In genomic region chr16:73036074-73036826, GRCh38 we compare ENCODE assay signal across 8 cellular contexts. TPM values are rescaled to one million over a fixed set of nuclear protein-coding genes. Genes with fewer than 3 reads are reported as not detected.
DNase-seq lines count a peak whose midpoint lies in the region; ATAC-seq lines count a peak whose summit lies in the region.

No MANE protein-coding gene starts in this region.

- H3K9ac ChIP-seq in adipocyte (ENCODE audit: low read length) (no peak overlapping the region), rectal smooth muscle tissue (ENCODE audit: low read length) (no peak overlapping the region)

- H3K36me3 ChIP-seq in adipocyte (ENCODE audit: control insufficient read depth, insufficient read depth, low read length, severe bottlenecking), result no peaks in the 10 kb centered on the region
- no peaks in the 10 kb centered on the region for H3K36me3 ChIP-seq in rectal smooth muscle tissue (ENCODE audit: control insufficient read depth, insufficient read depth, low read length)

- no peaks in the 10 kb centered on the region for H3K4me1 ChIP-seq in adipocyte (ENCODE audit: control insufficient read depth, insufficient read depth, low read length)
- peaks cover 17% of the 10 kb centered on the region for H3K4me1 ChIP-seq in rectal smooth muscle tissue (ENCODE audit: control insufficient read depth, insufficient read depth, low read length)

- H3K4me3 ChIP-seq in adipocyte (ENCODE audit: low read length) (no peak overlapping the region), rectal smooth muscle tissue (ENCODE audit: low read length) (no peak overlapping the region)

- peak; percentile 51 for DNase-seq in adipocyte (ENCODE audit: low read depth)
- DNase-seq in cardiac septum (ENCODE audit: low spot score), result no peak
- DNase-seq in ureter (ENCODE audit: low spot score), result no peak
- no peak for DNase-seq in central memory CD4-positive, alpha-beta T cell
- DNase-seq in NCI-H345 (lab: John Stamatoyannopoulos, UW), result no peak

- ATAC-seq in GM18870 (IDR thresholded peaks at IDR 0.05; ENCODE audit: unreplicated experiment), result peak; percentile 72
- peak; percentile 74 for ATAC-seq in HG02623 (IDR thresholded peaks at IDR 0.05; ENCODE audit: unreplicated experiment)

- no peaks in the 10 kb centered on the region for H3K9me3 ChIP-seq in adipocyte (ENCODE audit: control insufficient read depth, low read length)

- H3K27me3 ChIP-seq in adipocyte (replicated peaks; ENCODE audit: control insufficient read depth, insufficient read depth, low read length) (no peaks in the 10 kb centered on the region), rectal smooth muscle tissue (ENCODE audit: control insufficient read depth, insufficient read depth, low read length) (no peaks in the 10 kb centered on the region)

- H3K27ac ChIP-seq in rectal smooth muscle tissue (ENCODE audit: low read depth, low read length), result peak overlapping the region; percentile 50

- intact Hi-C loops in cardiac septum (cut with DNase I), result no loop called here

RNA-seq across cellular contexts. Expression of gene ZFHX3, which starts 11.7 kb away (rescaled TPM):
- total RNA-seq in cardiac septum (15.7 TPM), ureter (60.8 TPM)
